Comparison of ENCODE assay signal across 27 cellular contexts in genomic region chr6:18425218-18425617, GRCh38. TPM values are rescaled to one million over a fixed set of nuclear protein-coding genes. Genes with fewer than 3 reads are reported as not detected.
DNase-seq lines count a peak whose midpoint lies in the region; ATAC-seq and TF ChIP-seq lines count a peak whose summit lies in the region.
"Had no signal": no experiment of that assay in that cellular context is flagged by ENCODE, and none has a peak within 500 bp of the region (broad histone marks: within the 10 kb centered on the region; RNA-seq: fewer than 3 reads in every experiment).

No MANE protein-coding gene starts in this region.

- no peaks in the 10 kb centered on the region for H3K9me3 ChIP-seq in prostate gland
- H3K9me3 ChIP-seq in testis = no peaks in the 10 kb centered on the region
- H3K9me3 ChIP-seq: Caco-2, SK-N-SH had no signal

- no peaks in the 10 kb centered on the region for H3K36me3 ChIP-seq in prostate gland
- H3K36me3 ChIP-seq in testis (ENCODE audit: low read depth, missing control alignments) = no peaks in the 10 kb centered on the region

- H3K4me1 ChIP-seq in prostate gland (replicated peaks) (peaks cover 3% of the 10 kb centered on the region), testis (no peaks in the 10 kb centered on the region)
- H3K4me1 ChIP-seq: Caco-2 had no signal

- ATAC-seq in esophagus mucosa (peak; percentile 94), GM18519 (IDR thresholded peaks at IDR 0.05; ENCODE audit: low FRiP score, unreplicated experiment) (no peak)
- ATAC-seq: activated T-helper 17 cell treated with anti-CD3 and anti-CD28 coated beads, Interleukin-2, amount 50 U/mL, for 72 hours; HCT116; natural killer cell; T-helper 17 cell had no signal

- WGBS in prostate gland = 74% methylated on average over 2 of the region's 2 CpGs
- 94 to 98% methylated on average over 2 of the region's 2 CpGs for WGBS in testis, 2 donors

- intact Hi-C loops in prostate gland (cut with DNase I) = no loop called here
- intact Hi-C loops in testis (cut with DNase I; ENCODE audit: low total_unique reads) = no loop called here

- H3K27ac ChIP-seq in prostate gland (no peak overlapping the region), testis (no peak overlapping the region)
- H3K27ac ChIP-seq: RWPE1 had no signal

- H3K4me3 ChIP-seq in prostate gland (no peak overlapping the region), testis (no peak overlapping the region)

- TF ChIP-seq CTCF in prostate gland (IDR thresholded peaks at IDR 0.05) = no peak
- no peak for TF ChIP-seq CTCF in testis (IDR thresholded peaks at IDR 0.05)

- TF ChIP-seq POLR2A in prostate gland (IDR thresholded peaks at IDR 0.05) (no peak), testis (IDR thresholded peaks at IDR 0.05) (no peak)

- DNase-seq in DMS153 (lab: John Stamatoyannopoulos, UW) = peak; percentile 71
- peak; percentile 14 for DNase-seq in HT-29 (ENCODE audit: low spot score)
- peak; percentile 60 for DNase-seq in prostate gland (ENCODE audit: low spot score)
- DNase-seq in GOT3 (lab: John Stamatoyannopoulos, UW) = no peak
- no peak for DNase-seq in kidney glomerular epithelial cell (lab: John Stamatoyannopoulos, UW)
- no peak for DNase-seq in testis
- DNase-seq: activated CD4-positive, alpha-beta memory T cell treated with anti-CD3 and anti-CD28 coated beads, Interleukin-2, amount 10 ng/mL, durations not matched to agents 7 days and 5 days; activated CD4-positive, CD25-positive, alpha-beta regulatory T cell treated with anti-CD3 and anti-CD28 coated beads, Interleukin-2, amount 50 U/mL, for 72 hours; activated CD8-positive, alpha-beta memory T cell treated with anti-CD3 and anti-CD28 coated beads, Interleukin-2, amount 50 U/mL, for 48 hours; activated naive CD4-positive, alpha-beta T cell treated with anti-CD3 and anti-CD28 coated beads, Interleukin-2, amount 50 U/mL, for 16 hours; amniotic stem cell; C1 segment of cervical spinal cord; Caco-2; effector CD4-positive, alpha-beta T cell; hypothalamus; natural killer cell; NCI-H146; NCI-H2171 treated with DMSO at 0.1 percent for 48 hours; NCI-H526; SK-N-SH; small intestine; T-helper 17 cell had no signal

- no peaks in the 10 kb centered on the region for H3K27me3 ChIP-seq in prostate gland (replicated peaks; ENCODE audit: insufficient read depth)
- H3K27me3 ChIP-seq in testis = no peaks in the 10 kb centered on the region

RNA-seq across cellular contexts. Expression of gene RNF144B, which starts 38.1 kb away (rescaled TPM):
- total RNA-seq in HT-29 (2014; rRNA removed; shearing (Covaris generic)) = 3.9 and 4.5 TPM in 2 replicates
- total RNA-seq in esophagus mucosa (21.6 TPM), prostate gland (10 to 100 TPM; 25.3 to 50.8 TPM), testis (1 to 10 TPM; 6.1 TPM)
- 6.3 TPM for polyA plus RNA-seq in testis (ENCODE audit: insufficient read depth, low read depth, low replicate concordance)

Comparison
In these comparisons a context has a peak if more than half of its experiments do, and no peak if none do; other contexts are left out.
1. DNase-seq: peak in DMS153 (single experiment), HT-29 (single experiment) and prostate gland (single experiment); none in GOT3 (single experiment), kidney glomerular epithelial cell (single experiment) and testis (single experiment).